In genomic region chr2:169827272-169828140, GRCh38 we compare ENCODE assay signal across 1 cellular context.
TF ChIP-seq lines count a peak whose summit lies in the region.

UBR3 (plus strand) TSS chr2:169827454; CDS start chr2:169827508, 54 bp downstream.

TF ChIP-seq in WTC11, 78 proteins besides CTCF, POLR2A, EP300 and RAD21 (continued from another document and continues in another):
- TF ChIP-seq ATF2 (CRISPR knock-in tag; IDR thresholded peaks at IDR 0.05; ENCODE audit: borderline replicate concordance, low read depth) (no peak), NR2C2 (CRISPR knock-in tag; IDR thresholded peaks at IDR 0.05) (no peak), E2F4 (CRISPR knock-in tag; IDR thresholded peaks at IDR 0.05; ENCODE audit: borderline replicate concordance, low read depth) (0 out of 2 replicates have a peak, but pooled peaks have one; percentile 68), ZNF263 (CRISPR knock-in tag; IDR thresholded peaks at IDR 0.05; ENCODE audit: low read depth) (no peak), HMGXB4 (CRISPR knock-in tag; IDR thresholded peaks at IDR 0.05) (0 out of 2 replicates have a peak, but pooled peaks have one; percentile 74), ZNF671 (CRISPR knock-in tag; IDR thresholded peaks at IDR 0.05) (no peak), ZNF121 (CRISPR knock-in tag; IDR thresholded peaks at IDR 0.05) (no peak), ZNF416 (CRISPR knock-in tag; IDR thresholded peaks at IDR 0.05) (no peak), USF1 (CRISPR knock-in tag; IDR thresholded peaks at IDR 0.05) (no peak), RELA (CRISPR knock-in tag; IDR thresholded peaks at IDR 0.05; ENCODE audit: borderline replicate concordance) (no peak), CREB1 (CRISPR knock-in tag; IDR thresholded peaks at IDR 0.05) (no peak), JAZF1 (CRISPR knock-in tag; IDR thresholded peaks at IDR 0.05) (no peak), ZNF219 (CRISPR knock-in tag; IDR thresholded peaks at IDR 0.05; ENCODE audit: borderline replicate concordance) (no peak), TCF7 (CRISPR knock-in tag; IDR thresholded peaks at IDR 0.05; ENCODE audit: low read depth) (peak; percentile 63; the same call in 1 of the 2 replicates), ELF4 (CRISPR knock-in tag; IDR thresholded peaks at IDR 0.05; ENCODE audit: low read depth) (no peak), NFATC4 (CRISPR knock-in tag; IDR thresholded peaks at IDR 0.05) (no peak), TEAD1 (CRISPR knock-in tag; IDR thresholded peaks at IDR 0.05) (no peak), USF2 (CRISPR knock-in tag; IDR thresholded peaks at IDR 0.05) (no peak), ZNF512 (CRISPR knock-in tag; IDR thresholded peaks at IDR 0.05; ENCODE audit: borderline replicate concordance) (no peak), MLX (CRISPR knock-in tag; IDR thresholded peaks at IDR 0.05) (no peak), ZNF423 (CRISPR knock-in tag; IDR thresholded peaks at IDR 0.05) (no peak), NFE2L1 (CRISPR knock-in tag; IDR thresholded peaks at IDR 0.05) (no peak), TEAD4 (CRISPR knock-in tag; IDR thresholded peaks at IDR 0.05) (no peak), HMGA2 (CRISPR knock-in tag; IDR thresholded peaks at IDR 0.05) (no peak), MAX (CRISPR knock-in tag; IDR thresholded peaks at IDR 0.05) (no peak), ETV6 (CRISPR knock-in tag; IDR thresholded peaks at IDR 0.05) (no peak), TP53 (CRISPR knock-in tag; IDR thresholded peaks at IDR 0.05) (no peak), PREB (CRISPR knock-in tag; IDR thresholded peaks at IDR 0.05; ENCODE audit: borderline replicate concordance) (no peak), MXD4 (CRISPR knock-in tag; IDR thresholded peaks at IDR 0.05; ENCODE audit: borderline replicate concordance) (no peak), PRDM15 (CRISPR knock-in tag; IDR thresholded peaks at IDR 0.05) (no peak), JUN (CRISPR knock-in tag; IDR thresholded peaks at IDR 0.05) (no peak), AFF4 (CRISPR knock-in tag; IDR thresholded peaks at IDR 0.05; ENCODE audit: borderline replicate concordance) (no peak), ERG (CRISPR knock-in tag; IDR thresholded peaks at IDR 0.05) (no peak), CDX4 (CRISPR knock-in tag; IDR thresholded peaks at IDR 0.05; ENCODE audit: borderline replicate concordance) (no peak), FOXP1 (CRISPR knock-in tag; IDR thresholded peaks at IDR 0.05; ENCODE audit: borderline replicate concordance) (peak; percentile 93; the same call in 1 of the 2 replicates)
